Comparison of ENCODE assay signal across 10 cellular contexts in the genomic region with DNA sequence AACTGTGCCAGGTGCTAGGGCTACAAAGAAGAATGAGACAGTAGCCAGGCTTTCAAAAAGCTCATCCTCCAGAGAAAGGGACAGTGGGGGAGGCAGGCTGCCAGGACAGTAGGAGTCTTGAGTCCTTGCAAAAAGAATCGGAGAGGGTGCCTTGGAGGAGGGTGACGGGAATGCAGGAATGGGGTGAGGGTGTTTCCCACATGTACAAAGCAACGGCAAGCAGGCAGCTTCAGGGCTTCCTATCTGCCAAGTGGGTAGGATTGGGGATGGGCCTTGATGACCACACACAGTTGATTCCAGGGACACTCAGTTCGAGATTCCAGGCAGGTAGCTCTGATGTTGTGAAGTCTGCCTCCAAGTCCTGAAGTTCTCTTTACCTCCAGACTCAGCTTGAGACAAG. TPM values are rescaled to one million over a fixed set of nuclear protein-coding genes. Genes with fewer than 3 reads are reported as not detected.
DNase-seq lines count a peak whose midpoint lies in the region; ATAC-seq and TF ChIP-seq lines count a peak whose summit lies in the region.
"Had no signal": no experiment of that assay in that cellular context is flagged by ENCODE, and none has a peak within 500 bp of the region (broad histone marks: within the 10 kb centered on the region; RNA-seq: fewer than 3 reads in every experiment).

No MANE protein-coding gene starts in this region.

- H3K9ac ChIP-seq in GM23248 = no peak overlapping the region; the same call in 1 of the 2 replicates
- no peak overlapping the region for H3K9ac ChIP-seq in mesenchymal stem cell (ENCODE audit: low read length)

- H3K4me2 ChIP-seq in GM23248 (ENCODE audit: unreplicated experiment) = no peak overlapping the region
- no peak overlapping the region for H3K4me2 ChIP-seq in mesenchymal stem cell (ENCODE audit: low read length, poor library complexity, severe bottlenecking)

- H3K23ac ChIP-seq in mesenchymal stem cell (ENCODE audit: low read length in 2 of 2) = peak overlapping the region in 1 of 2 experiments; percentile 3

- H2BK15ac ChIP-seq in mesenchymal stem cell (ENCODE audit: low read depth, poor library complexity, severe bottlenecking) = no peak overlapping the region

- no peak for TF ChIP-seq POLR2A in testis (IDR thresholded peaks at IDR 0.05)

- in situ Hi-C loops in GM23248 (cut with MboI) = no loop called here

- no peak overlapping the region for H3K14ac ChIP-seq in mesenchymal stem cell (ENCODE audit: low read length in 2 of 2)

- ATAC-seq in T-helper 17 cell (no peak), HG02759 (IDR thresholded peaks at IDR 0.05; ENCODE audit: unreplicated experiment) (no peak), Right ventricle myocardium inferior (no peak)

- peak overlapping the region; percentile 57 for H4K91ac ChIP-seq in mesenchymal stem cell (ENCODE audit: low read length)

- DNase-seq in A673 (ENCODE audit: low spot score) = no peak
- DNase-seq in GM23248 = peak; percentile 21
- no peak for DNase-seq in T-helper 17 cell
- DNase-seq in mesenchymal stem cell = no peak
- DNase-seq in testis = no peak
- no peak for DNase-seq in Right ventricle myocardium inferior (ENCODE audit: missing footprints)
- no peak for DNase-seq in COR-L47 (lab: John Stamatoyannopoulos, UW)
- DNase-seq: C1 segment of cervical spinal cord, SJCRH30 had no signal

- peaks cover 7% of the 10 kb centered on the region for H3K27me3 Mint-ChIP-seq in T-helper 17 cell

- H4K20me1 ChIP-seq in GM23248 (ENCODE audit: insufficient read depth) = no peaks in the 10 kb centered on the region

- H2AK5ac ChIP-seq in mesenchymal stem cell (ENCODE audit: low read length, severe bottlenecking) = no peak overlapping the region

- H3K27ac ChIP-seq in A673 (ENCODE audit: low read depth, low read length, poor library complexity, severe bottlenecking) = no peak overlapping the region
- no peak overlapping the region for H3K27ac ChIP-seq in GM23248
- H3K27ac ChIP-seq in mesenchymal stem cell (ENCODE audit: low read length, poor library complexity, severe bottlenecking) = no peak overlapping the region
- H3K27ac ChIP-seq in testis = no peak overlapping the region
- H3K27ac ChIP-seq: SJCRH30 had no signal

- H3K27me3 ChIP-seq in A673 (replicated peaks; ENCODE audit: insufficient read depth, low read depth, low read length, poor library complexity) (no peaks in the 10 kb centered on the region), GM23248 (replicated peaks; ENCODE audit: insufficient read depth) (no peaks in the 10 kb centered on the region), mesenchymal stem cell (ENCODE audit: control insufficient read depth in 1 of 2, insufficient read depth in 1 of 2, low read length in 2 of 2) (peaks cover 0 to 43% of the 10 kb centered on the region in 2 experiments), testis (no peaks in the 10 kb centered on the region)
- H3K27me3 ChIP-seq: SJCRH30 had no signal

- peaks cover 17% of the 10 kb centered on the region for H3K4me1 Mint-ChIP-seq in T-helper 17 cell

- peak overlapping the region; percentile 8 to 37 for H3K4ac ChIP-seq in mesenchymal stem cell (ENCODE audit: low read depth in 1 of 2, low read length in 2 of 2)

- H3K18ac ChIP-seq in mesenchymal stem cell (ENCODE audit: low read depth in 1 of 2, low read length in 2 of 2) = peak overlapping the region in 1 of 2 experiments; percentile 52

- no peaks in the 10 kb centered on the region for H3K36me3 ChIP-seq in A673 (ENCODE audit: insufficient read depth, low read length, poor library complexity, severe bottlenecking)
- H3K36me3 ChIP-seq in GM23248 (ENCODE audit: low read depth) = no peaks in the 10 kb centered on the region
- no peaks in the 10 kb centered on the region for H3K36me3 ChIP-seq in mesenchymal stem cell (ENCODE audit: control insufficient read depth in 1 of 2, insufficient read depth in 2 of 2, low read depth in 1 of 2, low read length in 2 of 2)
- H3K36me3 ChIP-seq in testis (ENCODE audit: low read depth, missing control alignments) = no peaks in the 10 kb centered on the region
- H3K36me3 ChIP-seq: SJCRH30 had no signal

- H3K4me3 Mint-ChIP-seq in T-helper 17 cell = peak overlapping the region; percentile 95

- no peak overlapping the region for H4K8ac ChIP-seq in mesenchymal stem cell (ENCODE audit: low read length)

- H2BK120ac ChIP-seq in mesenchymal stem cell (ENCODE audit: low read depth, low read length) = peak overlapping the region; percentile 45

- no peak for TF ChIP-seq CTCF in A673 (conservative IDR thresholded peaks at IDR 0.05; ENCODE audit: low read depth, low read length)
- no peak for TF ChIP-seq CTCF in testis (IDR thresholded peaks at IDR 0.05)

- peaks cover 10% of the 10 kb centered on the region; the same call in 1 of the 2 replicates for H3F3A ChIP-seq in GM23248 (ENCODE audit: insufficient read depth)

- no peaks in the 10 kb centered on the region for H3K79me1 ChIP-seq in mesenchymal stem cell (replicated peaks; ENCODE audit: low read length, poor library complexity, severe bottlenecking)

- no peaks in the 10 kb centered on the region for H3K9me2 ChIP-seq in GM23248 (ENCODE audit: insufficient read depth)

- intact Hi-C loops in A673 (cut with micrococcal nuclease; ENCODE audit: unreplicated experiment) (no loop called here), testis (cut with DNase I; ENCODE audit: low total_unique reads) (no loop called here), Right ventricle myocardium inferior (cut with DNase I) (no loop called here)

- no peaks in the 10 kb centered on the region for H3K79me2 ChIP-seq in GM23248 (ENCODE audit: insufficient read depth)

- CTCF ChIA-PET in A673 (lab: Charles Lee) = interaction anchor here (0.8 to 1.8 kb wide), 2 partner anchors 184 to 186 kb away, joined by 3 to 14 read pairs; partner anchors contain the start of gene NOG

- peak overlapping the region in 1 of 2 experiments; percentile 79 for H2BK12ac ChIP-seq in mesenchymal stem cell (ENCODE audit: low read length in 2 of 2)

- no peaks in the 10 kb centered on the region for H3K36me3 Mint-ChIP-seq in T-helper 17 cell (ENCODE audit: low read depth)

- peaks cover 16% of the 10 kb centered on the region for H3K4me1 ChIP-seq in A673 (ENCODE audit: insufficient read depth, low read length, poor library complexity, severe bottlenecking)
- peaks cover 21% of the 10 kb centered on the region for H3K4me1 ChIP-seq in GM23248 (ENCODE audit: insufficient read depth)
- H3K4me1 ChIP-seq in mesenchymal stem cell (ENCODE audit: control insufficient read depth, insufficient read depth, low read depth, low read length) = peaks cover 6% of the 10 kb centered on the region
- H3K4me1 ChIP-seq in testis = no peaks in the 10 kb centered on the region
- H3K4me1 ChIP-seq: SJCRH30 had no signal

- H2BK5ac ChIP-seq in mesenchymal stem cell (ENCODE audit: low read depth, low read length, poor library complexity, severe bottlenecking) = no peak overlapping the region

- H3K9me3 ChIP-seq in A673 (ENCODE audit: low read depth, low read length, poor library complexity, severe bottlenecking) = no peaks in the 10 kb centered on the region
- H3K9me3 ChIP-seq in GM23248 (ENCODE audit: low read depth) = no peaks in the 10 kb centered on the region
- no peaks in the 10 kb centered on the region for H3K9me3 ChIP-seq in T-helper 17 cell (ENCODE audit: control insufficient read depth, low read length, poor library complexity, severe bottlenecking)
- no peaks in the 10 kb centered on the region for H3K9me3 ChIP-seq in mesenchymal stem cell (ENCODE audit: control insufficient read depth, low read length)
- no peaks in the 10 kb centered on the region for H3K9me3 ChIP-seq in testis
- H3K9me3 ChIP-seq: SJCRH30 had no signal

- POLR2A ChIA-PET in A673 (lab: Charles Lee; ENCODE audit: low non-redundant PET) = no interaction called here

- WGBS in GM23248 (ENCODE audit: low coverage in 1 of 2, low lambda C conversion rate in 2 of 2, missing lambda C conversion rate in 2 of 2), 2 experiments = 72 to 74% methylated on average over 4 of the region's 4 CpGs
- WGBS in mesenchymal stem cell = 71% methylated on average over 4 of the region's 4 CpGs
- WGBS in testis, 2 donors = 41 to 47% methylated on average over 4 of the region's 4 CpGs

- peak overlapping the region; percentile 91 for H3K27ac Mint-ChIP-seq in T-helper 17 cell

- H2AFZ ChIP-seq in GM23248 (no peak overlapping the region), mesenchymal stem cell (ENCODE audit: low read depth, low read length) (no peak overlapping the region)

- H3K4me3 ChIP-seq in A673 (ENCODE audit: low read depth, low read length, poor library complexity, severe bottlenecking) = peak overlapping the region; percentile 34
- H3K4me3 ChIP-seq in GM23248 = no peak overlapping the region; the same call in 1 of the 2 replicates
- H3K4me3 ChIP-seq in mesenchymal stem cell (ENCODE audit: insufficient read depth in 1 of 2, low read depth in 1 of 2, low read length in 2 of 2) = no peak overlapping the region
- no peak overlapping the region for H3K4me3 ChIP-seq in testis

- no TSS peak for BruUV-seq in A673 (replicated peaks; lab: Mats Ljungman, UMichigan)

RNA-seq across cellular contexts. Expression of gene C17orf67, which starts 54.4 kb away (rescaled TPM):
- 2.7 TPM in 2 replicates for total RNA-seq in A673 (2021)
- total RNA-seq in GM23248 (2014; rRNA removed; shearing (Covaris generic)) = 1.3 TPM in 1 of 2 replicates, not detected in the other
- 1.2 TPM in 2 replicates for polyA plus RNA-seq in GM23248 (2016; fragmentation: Nextera tagmentation; extraction: Ambion mirVana)
- total RNA-seq in T-helper 17 cell = 1 to 10 TPM; 4.1 to 6.6 TPM
- 1.4 TPM for polyA plus RNA-seq in mesenchymal stem cell (2013, experiment 1 of 2)
- polyA plus RNA-seq in mesenchymal stem cell (2013, experiment 2 of 2) = 1.3 TPM
- total RNA-seq in testis = 1 to 10 TPM; 3.7 to 5.3 TPM
- 2.9 TPM for polyA plus RNA-seq in testis (ENCODE audit: insufficient read depth, low read depth, low replicate concordance)
- total RNA-seq in Right ventricle myocardium inferior = 1.1 TPM

RNA-seq across cellular contexts. Expression of gene DGKE, which starts 54.6 kb away (rescaled TPM):
- 9.7 and 10.0 TPM in 2 replicates for total RNA-seq in A673 (2021)
- total RNA-seq in GM23248 (2014; rRNA removed; shearing (Covaris generic)) = 1.9 and 4.8 TPM in 2 replicates
- polyA plus RNA-seq in GM23248 (2016; fragmentation: Nextera tagmentation; extraction: Ambion mirVana) = 2.8 and 3.2 TPM in 2 replicates
- 10 to 100 TPM; 29.1 to 38.2 TPM for total RNA-seq in T-helper 17 cell
- polyA plus RNA-seq in mesenchymal stem cell (2013, experiment 1 of 2) = 4.3 TPM
- polyA plus RNA-seq in mesenchymal stem cell (2013, experiment 2 of 2) = 4.3 TPM
- 10 to 100 TPM; 26.3 to 27.7 TPM for total RNA-seq in testis
- polyA plus RNA-seq in testis (ENCODE audit: insufficient read depth, low read depth, low replicate concordance) = 13.3 TPM
- 3.0 TPM for total RNA-seq in Right ventricle myocardium inferior
